Comparison of ENCODE assay signal across 11 cellular contexts in genomic region chr20:63475209-63475608, GRCh38. TPM values are rescaled to one million over a fixed set of nuclear protein-coding genes. Genes with fewer than 3 reads are reported as not detected.
A peak's percentile ranks its signal among the peaks of the same experiment; 100 is the strongest.
DNase-seq lines count a peak whose midpoint lies in the region; ATAC-seq and TF ChIP-seq lines count a peak whose summit lies in the region.
"Had no signal": no experiment of that assay in that cellular context is flagged by ENCODE, and none has a peak within 500 bp of the region (broad histone marks: within the 10 kb centered on the region; RNA-seq: fewer than 3 reads in every experiment).

No MANE protein-coding gene starts in this region.

- TF ChIP-seq POLR2A in lower leg skin (IDR thresholded peaks at IDR 0.05) = no peak

- H3K4me1 ChIP-seq in cardiac muscle cell (ENCODE audit: low read depth) (no peaks in the 10 kb centered on the region), right atrium auricular region (peaks cover 0 to 12% of the 10 kb centered on the region in 2 donors), aorta (ENCODE audit: control insufficient read depth in 1 of 2, insufficient read depth in 2 of 2, low read length in 2 of 2) (no peaks in the 10 kb centered on the region)

- no peak for ATAC-seq in aorta (ENCODE audit: low FRiP score)
- ATAC-seq: body of pancreas, PC-3 had no signal

- H3K4me3 ChIP-seq in cardiac muscle cell = no peak overlapping the region
- no peak overlapping the region for H3K4me3 ChIP-seq in right atrium auricular region
- H3K4me3 ChIP-seq in lower leg skin (ENCODE audit: low read depth, poor library complexity, severe bottlenecking) = no peak overlapping the region
- H3K4me3 ChIP-seq in aorta (ENCODE audit: low read length in 2 of 2) = no peak overlapping the region
- H3K4me3 ChIP-seq: body of pancreas had no signal

- H3K36me3 ChIP-seq in cardiac muscle cell (no peaks in the 10 kb centered on the region), right atrium auricular region (no peaks in the 10 kb centered on the region), aorta (ENCODE audit: control insufficient read depth in 1 of 2, insufficient read depth in 2 of 2, low read length in 1 of 2) (no peaks in the 10 kb centered on the region)

- no peaks in the 10 kb centered on the region for H3K9me3 ChIP-seq in cardiac muscle cell (ENCODE audit: low read depth)
- no peaks in the 10 kb centered on the region for H3K9me3 ChIP-seq in right atrium auricular region
- H3K9me3 ChIP-seq in aorta (ENCODE audit: control insufficient read depth, low read length) = no peaks in the 10 kb centered on the region
- H3K9me3 ChIP-seq: body of pancreas had no signal

- intact Hi-C loops in lower leg skin (cut with DNase I; ENCODE audit: low total_unique reads) = no loop called here
- intact Hi-C loops in aorta (cut with DNase I) = no loop called here

- H3K27me3 ChIP-seq in cardiac muscle cell (peaks cover 53% of the 10 kb centered on the region), right atrium auricular region (peaks cover 17 to 36% of the 10 kb centered on the region in 2 donors), aorta (ENCODE audit: control insufficient read depth in 1 of 2, insufficient read depth in 2 of 2, low read length in 1 of 2) (no peaks in the 10 kb centered on the region)

- H3K27ac ChIP-seq in cardiac muscle cell (no peak overlapping the region), right atrium auricular region (no peak overlapping the region), aorta (ENCODE audit: low read depth in 1 of 2, low read length in 2 of 2) (no peak overlapping the region)
- H3K27ac ChIP-seq: body of pancreas had no signal

- WGBS in lower leg skin, 2 donors = 10 to 12% methylated on average over 15 of the region's 16 CpGs
- WGBS in aorta, 2 donors = 9% methylated on average over 16 of the region's 16 CpGs

- DNase-seq in cardiac muscle cell (ENCODE audit: low read depth in 1 of 2, low spot score in 1 of 2) = peak; percentile 44 to 85
- DNase-seq in right atrium auricular region (ENCODE audit: low spot score) = no peak
- DNase-seq in fibroblast of peridontal ligament (ENCODE audit: extremely low read depth) = peak; percentile 9
- peak; percentile 75 for DNase-seq in retina
- DNase-seq in lower leg skin (ENCODE audit: low spot score in 2 of 2) = no peak
- DNase-seq in aorta = no peak
- no peak for DNase-seq in cerebellar cortex (ENCODE audit: low spot score)
- DNase-seq: body of pancreas, C1 segment of cervical spinal cord, PC-3 had no signal

- no peak for TF ChIP-seq CTCF in cardiac muscle cell (IDR thresholded peaks at IDR 0.05; ENCODE audit: low read depth, low read length)
- TF ChIP-seq CTCF in right atrium auricular region (IDR thresholded peaks at IDR 0.05) = no peak
- no peak for TF ChIP-seq CTCF in lower leg skin (IDR thresholded peaks at IDR 0.05)

TF ChIP-seq in PFSK-1, 5 proteins besides CTCF, POLR2A, EP300 and RAD21:
- TF ChIP-seq POLR2AphosphoS5 (IDR thresholded peaks at IDR 0.05; ENCODE audit: low read depth, low read length) = no peak
- TF ChIP-seq REST (IDR thresholded peaks at IDR 0.05; ENCODE audit: insufficient read depth in 1 of 2, low read depth in 2 of 2, low read length in 2 of 2) = peak; percentile 83 to 91

RNA-seq across cellular contexts. Expression of gene KCNQ2, which starts 2.8 kb away (rescaled TPM):
- total RNA-seq in cardiac muscle cell (13.7 and 18.0 TPM in 2 replicates), right atrium auricular region (not detected), lower leg skin (not detected), aorta (not detected)
- polyA plus RNA-seq in cardiac muscle cell (17.3 and 18.6 TPM in 2 replicates), aorta (not detected)
- 0.82 TPM for polyA plus RNA-seq in PFSK-1 (2012; ENCODE audit: insufficient read length, low read depth)
- total RNA-seq: PC-3 had no signal

RNA-seq across cellular contexts. Expression of gene EEF1A2, which starts 23.7 kb away (rescaled TPM):
- total RNA-seq in cardiac muscle cell = 1,016 and 1,067 TPM in 2 replicates
- 309 and 337 TPM in 2 replicates for polyA plus RNA-seq in cardiac muscle cell
- total RNA-seq in right atrium auricular region = 100 to 1,000 TPM; 797 to 886 TPM
- polyA plus RNA-seq in PFSK-1 (2012; ENCODE audit: insufficient read length, low read depth) = 17.5 TPM
- 10 to 100 TPM; 13.3 to 26.8 (median 22.9) TPM for total RNA-seq in lower leg skin
- 1 to 10 TPM in 1 of 2 donors, under 1 TPM in 1; 0.88 to 1.5 TPM for total RNA-seq in aorta
- polyA plus RNA-seq in aorta = 1 to 10 TPM in 1 of 2 donors, under 1 TPM in 1; 0.64 to 6.0 TPM

RNA-seq across cellular contexts. Expression of gene PPDPF, which starts 45.4 kb away (rescaled TPM):
- total RNA-seq in cardiac muscle cell = 248 and 265 TPM in 2 replicates
- polyA plus RNA-seq in cardiac muscle cell = 368 and 463 TPM in 2 replicates
- 100 to 1,000 TPM; 138 to 185 TPM for total RNA-seq in right atrium auricular region
- polyA plus RNA-seq in PFSK-1 (2012; ENCODE audit: insufficient read length, low read depth) = 283 TPM
- 100 to 1,000 TPM; 122 to 426 (median 348) TPM for total RNA-seq in lower leg skin
- total RNA-seq in aorta = 100 to 1,000 TPM; 176 to 190 TPM
- polyA plus RNA-seq in aorta = 100 to 1,000 TPM; 360 to 386 TPM

Comparison
In these comparisons a context has a peak if more than half of its experiments do, and no peak if none do; other contexts are left out.
1. DNase-seq: peak in cardiac muscle cell (2 of 2), fibroblast of peridontal ligament (single experiment) and retina (single experiment); none in right atrium auricular region (single experiment), lower leg skin (0 of 2), aorta (0 of 2) and cerebellar cortex (single experiment).
2. RNA of gene KCNQ2, which starts 2.8 kb away (total RNA-seq): 13.7 to 18.0 TPM in cardiac muscle cell; not detected in right atrium auricular region, not detected in lower leg skin and not detected in aorta; every median in the first group is over 10 times any median in the second.
3. RNA of gene EEF1A2, which starts 23.7 kb away (total RNA-seq): 1,016 to 1,067 TPM in cardiac muscle cell and 797 to 886 TPM in right atrium auricular region; 13.3 to 26.8 TPM in lower leg skin and 0.88 to 1.5 TPM in aorta; every median in the first group is over 10 times any median in the second.